In genomic region chr9:100352727-100353505, GRCh38 we compare ENCODE assay signal across 1 cellular context.
TF ChIP-seq lines count a peak whose summit lies in the region.

Gene TEX10 (minus strand): TSS chr9:100352942. CDS start chr9:100349363, 3,579 bp downstream.

TF ChIP-seq in K562, 482 proteins besides CTCF, POLR2A, EP300 and RAD21 (continued from another document and continues in another):
- no peak for TF ChIP-seq TEAD1 (CRISPR knock-in tag; IDR thresholded peaks at IDR 0.05)
- no peak for TF ChIP-seq MCM5 (IDR thresholded peaks at IDR 0.05; ENCODE audit: low read depth)
- no peak for TF ChIP-seq CBX8 (IDR thresholded peaks at IDR 0.05; ENCODE audit: borderline replicate concordance, extremely low read depth, low read depth, low read length, poor library complexity, severe bottlenecking)
- TF ChIP-seq ELK3 (CRISPR knock-in tag; IDR thresholded peaks at IDR 0.05) = no peak
- TF ChIP-seq MXD1 (CRISPR knock-in tag; IDR thresholded peaks at IDR 0.05; ENCODE audit: borderline replicate concordance, poor library complexity, severe bottlenecking) = no peak
- TF ChIP-seq ESRRB (CRISPR knock-in tag; IDR thresholded peaks at IDR 0.05; ENCODE audit: borderline replicate concordance) = no peak
- no peak for TF ChIP-seq RBM34 (IDR thresholded peaks at IDR 0.05; ENCODE audit: borderline replicate concordance, insufficient read depth, low read length)
- no peak for TF ChIP-seq ZBTB9 (CRISPR knock-in tag; IDR thresholded peaks at IDR 0.05)
- TF ChIP-seq E2F8 (IDR thresholded peaks at IDR 0.05; ENCODE audit: low read depth, partially characterized antibody) = no peak
- no peak for TF ChIP-seq GTF2A2 (tag; IDR thresholded peaks at IDR 0.05)
- TF ChIP-seq TAL1 (IDR thresholded peaks at IDR 0.05) = no peak
- peak; percentile 56 for TF ChIP-seq KDM5B (IDR thresholded peaks at IDR 0.05; ENCODE audit: insufficient replicate concordance, low read depth, low read length)
- no peak for TF ChIP-seq TEAD2 (tag; IDR thresholded peaks at IDR 0.05)
- TF ChIP-seq KAT2B (IDR thresholded peaks at IDR 0.05; ENCODE audit: low read depth, low read length) = no peak
- no peak for TF ChIP-seq YBX1 (IDR thresholded peaks at IDR 0.05)
- TF ChIP-seq SAFB2 (IDR thresholded peaks at IDR 0.05; ENCODE audit: borderline replicate concordance, low read depth, low read length, severe bottlenecking) = no peak
- no peak; the same call in 1 of the 2 replicates for TF ChIP-seq GATA2 (CRISPR knock-in tag; IDR thresholded peaks at IDR 0.05)
- no peak for TF ChIP-seq ZNF518B (CRISPR knock-in tag; IDR thresholded peaks at IDR 0.05)
- peak; percentile 85; the same call in 1 of the 2 replicates for TF ChIP-seq KAT7 (CRISPR knock-in tag; IDR thresholded peaks at IDR 0.05; ENCODE audit: borderline replicate concordance)
- no peak for TF ChIP-seq ZNF217 (CRISPR knock-in tag; IDR thresholded peaks at IDR 0.05)
- TF ChIP-seq ZNF280A (IDR thresholded peaks at IDR 0.05; ENCODE audit: low read depth, partially characterized antibody) = no peak
- no peak for TF ChIP-seq ZNF79 (CRISPR knock-in tag; IDR thresholded peaks at IDR 0.05; ENCODE audit: low read depth)
- peak; percentile 98 for TF ChIP-seq ETV5 (CRISPR knock-in tag; IDR thresholded peaks at IDR 0.05; ENCODE audit: low read depth)
- TF ChIP-seq MIER1 (IDR thresholded peaks at IDR 0.05; ENCODE audit: low read depth) = no peak
- TF ChIP-seq ZNF764 (CRISPR knock-in tag; IDR thresholded peaks at IDR 0.05; ENCODE audit: low read depth) = no peak
- no peak for TF ChIP-seq ZEB2 (IDR thresholded peaks at IDR 0.05)
- peak; percentile 74; the same call in 1 of the 2 replicates for TF ChIP-seq FOXP4 (CRISPR knock-in tag; IDR thresholded peaks at IDR 0.05; ENCODE audit: borderline replicate concordance)
- no peak for TF ChIP-seq ZNF232 (CRISPR knock-in tag; IDR thresholded peaks at IDR 0.05)
- no peak for TF ChIP-seq ARID3B (CRISPR knock-in tag; IDR thresholded peaks at IDR 0.05; ENCODE audit: borderline replicate concordance)
- TF ChIP-seq STAT6 (CRISPR knock-in tag; IDR thresholded peaks at IDR 0.05) = no peak
- 0 out of 2 replicates have a peak, but pooled peaks have one; percentile 44 for TF ChIP-seq NR2C2 (CRISPR knock-in tag; IDR thresholded peaks at IDR 0.05)
- no peak for TF ChIP-seq NR2C2 (tag; IDR thresholded peaks at IDR 0.05)
- no peak for TF ChIP-seq ILK (tag; IDR thresholded peaks at IDR 0.05; ENCODE audit: borderline replicate concordance, low read depth)
- no peak for TF ChIP-seq ATF2 (CRISPR knock-in tag; IDR thresholded peaks at IDR 0.05)
- TF ChIP-seq CC2D1A (IDR thresholded peaks at IDR 0.05) = no peak
- TF ChIP-seq RFX1 (IDR thresholded peaks at IDR 0.05) = no peak
- peak; percentile 72; the same call in 1 of the 2 replicates for TF ChIP-seq TGIF2 (CRISPR knock-in tag; IDR thresholded peaks at IDR 0.05)
- TF ChIP-seq HNRNPK (IDR thresholded peaks at IDR 0.05; ENCODE audit: low read depth, low read length, poor library complexity, severe bottlenecking) = no peak
- no peak for TF ChIP-seq NCOA4 (IDR thresholded peaks at IDR 0.05; ENCODE audit: partially characterized antibody)
- no peak for TF ChIP-seq ZNF253 (CRISPR knock-in tag; conservative IDR thresholded peaks at IDR 0.05)
- no peak for TF ChIP-seq ZNF830 (CRISPR knock-in tag; IDR thresholded peaks at IDR 0.05)
- TF ChIP-seq SRSF7 (optimal IDR thresholded peaks at IDR 0.05; ENCODE audit: low read depth, low read length) = no peak
- TF ChIP-seq EHMT2 (IDR thresholded peaks at IDR 0.05) = no peak
- TF ChIP-seq HINFP (tag; conservative IDR thresholded peaks at IDR 0.05; ENCODE audit: low read depth) = no peak
